ENCODE assay signal across 24 cellular contexts in the genomic region with DNA sequence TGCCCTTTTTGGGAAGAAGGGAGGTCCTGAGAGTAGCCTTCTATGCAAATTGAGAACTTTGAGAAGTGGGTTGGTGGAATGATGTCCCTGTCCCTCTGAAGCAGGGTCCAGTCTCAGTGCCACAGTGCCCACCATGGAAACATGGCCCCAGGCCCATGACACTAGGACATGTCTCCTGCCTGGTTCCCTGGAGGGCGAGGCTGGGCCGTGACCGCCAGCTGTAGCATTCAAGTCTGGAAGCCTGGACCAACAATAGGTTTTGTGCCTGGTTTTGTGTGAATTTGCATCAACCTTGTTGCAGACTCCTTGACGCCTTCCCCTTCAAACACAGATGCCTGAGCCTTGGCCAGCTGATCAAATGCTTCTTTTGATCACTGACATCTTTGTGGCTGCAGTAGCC. TPM values are rescaled to one million over a fixed set of nuclear protein-coding genes. Genes with fewer than 3 reads are reported as not detected.
DNase-seq lines count a peak whose midpoint lies in the region; ATAC-seq, FAIRE-seq and TF ChIP-seq lines count a peak whose summit lies in the region.
"Had no signal": no experiment of that assay in that cellular context is flagged by ENCODE, and none has a peak within 500 bp of the region (broad histone marks: within the 10 kb centered on the region; RNA-seq: fewer than 3 reads in every experiment).

No MANE protein-coding gene starts in this region.

- TF ChIP-seq RAD21 in IMR-90 (IDR thresholded peaks at IDR 0.05; ENCODE audit: low read length) (no peak), H1 (IDR thresholded peaks at IDR 0.05 in 1 of 2, conservative IDR thresholded peaks at IDR 0.05 in 1 of 2; ENCODE audit: low read depth in 2 of 2, low read length in 2 of 2) (no peak)

- no peak for TF ChIP-seq EP300 in H1 (IDR thresholded peaks at IDR 0.05; ENCODE audit: borderline replicate concordance in 1 of 2, low read depth in 2 of 2, low read length in 2 of 2)

- intact Hi-C loops in IMR-90 (cut with micrococcal nuclease): no loop called here

- H3K9me1 ChIP-seq in IMR-90 (ENCODE audit: insufficient read depth, low read length): no peaks in the 10 kb centered on the region

- H3K14ac ChIP-seq in IMR-90 (replicated peaks; ENCODE audit: low read depth, low read length) (no peak overlapping the region), H1 (ENCODE audit: insufficient read length) (no peak overlapping the region)

- H4K91ac ChIP-seq in IMR-90 (ENCODE audit: insufficient read depth, low read depth, low read length) (no peak overlapping the region), H1 (replicated peaks; ENCODE audit: insufficient read length, low read length) (peak overlapping the region; percentile 17)

- peaks cover 3% of the 10 kb centered on the region; the same call in 1 of the 2 replicates for H3K9me3 ChIP-seq in IMR-90 (ENCODE audit: control insufficient read depth, insufficient read depth, low read length)
- H3K9me3 ChIP-seq in H1 (ENCODE audit: insufficient read depth in 2 of 2, low read depth in 1 of 2, low read length in 1 of 2): no peaks in the 10 kb centered on the region
- H3K9me3 ChIP-seq: BE2C, BLaER1 had no signal

- H2BK15ac ChIP-seq in IMR-90 (ENCODE audit: low read depth, low read length) (no peak overlapping the region), H1 (ENCODE audit: low read length) (no peak overlapping the region)

- H3K23me2 ChIP-seq in H1 (ENCODE audit: low read depth, low read length): no peaks in the 10 kb centered on the region; the same call in 1 of the 2 replicates

- H3K36me3 ChIP-seq in IMR-90 (ENCODE audit: control insufficient read depth, insufficient read depth, low read length) (no peaks in the 10 kb centered on the region), H1 (ENCODE audit: control insufficient read depth in 2 of 4, insufficient read depth in 4 of 4, low read length in 3 of 4) (no peaks in the 10 kb centered on the region)
- H3K36me3 ChIP-seq: BE2C, BLaER1 had no signal

- no peak overlapping the region for H3K4me2 ChIP-seq in IMR-90 (ENCODE audit: low read depth, low read length)
- H3K4me2 ChIP-seq in H1 (ENCODE audit: insufficient read depth in 1 of 2, low read depth in 2 of 2, low read length in 2 of 2): no peak overlapping the region
- H3K4me2 ChIP-seq: BLaER1 had no signal

- POLR2A ChIA-PET in IMR-90 (lab: Charles Lee; ENCODE audit: unreplicated experiment): no interaction called here
- POLR2A ChIA-PET in H1 (lab: Charles Lee; ENCODE audit: partially characterized antibody): interaction anchor here (1.0 kb wide), 1 partner anchor 26 kb away, joined by 3 read pairs; no protein-coding TSS in a partner anchor

- H2BK12ac ChIP-seq in H1 (ENCODE audit: low read depth, low read length): peak overlapping the region; percentile 70; the same call in 1 of the 2 replicates

- TF ChIP-seq POLR2A in IMR-90 (IDR thresholded peaks at IDR 0.05; ENCODE audit: low read depth, low read length): no peak
- no peak for TF ChIP-seq POLR2A in H1 (IDR thresholded peaks at IDR 0.05; ENCODE audit: control extremely low read depth in 1 of 2, low read depth in 2 of 2, low read length in 2 of 2)

- no peak overlapping the region for H2AFZ ChIP-seq in IMR-90 (replicated peaks; ENCODE audit: low read length, poor library complexity)
- no peak overlapping the region for H2AFZ ChIP-seq in H1 (ENCODE audit: low read length)

- H2AK9ac ChIP-seq in IMR-90 (replicated peaks; ENCODE audit: low read depth, low read length, poor library complexity): peak overlapping the region; percentile 1

- H4K8ac ChIP-seq in IMR-90 (ENCODE audit: low read depth in 2 of 2, low read length in 2 of 2) (no peak overlapping the region), H1 (ENCODE audit: extremely low read depth, insufficient read depth, low read length) (no peak overlapping the region)

- H3K18ac ChIP-seq in IMR-90 (ENCODE audit: low read depth, low read length) (no peak overlapping the region), H1 (ENCODE audit: extremely low read depth, low read length) (no peak overlapping the region)

- peaks cover 4% of the 10 kb centered on the region; the same call in 1 of the 2 replicates for H3K27me3 ChIP-seq in IMR-90 (ENCODE audit: control insufficient read depth, insufficient read depth, low read length)
- H3K27me3 ChIP-seq in H1 (replicated peaks in 1 of 4; ENCODE audit: control insufficient read depth in 3 of 4, extremely low read depth in 1 of 4, insufficient read depth in 3 of 4, low read length in 3 of 4): no peaks in the 10 kb centered on the region
- H3K27me3 ChIP-seq: BE2C, BLaER1 had no signal

- H3K9ac ChIP-seq in IMR-90 (ENCODE audit: low read depth, low read length) (no peak overlapping the region), H1 (replicated peaks in 1 of 4; ENCODE audit: extremely low read depth in 1 of 4, low read depth in 3 of 4, low read length in 3 of 4) (no peak overlapping the region)
- H3K9ac ChIP-seq: BLaER1 had no signal

- H2AK5ac ChIP-seq in IMR-90 (ENCODE audit: low read depth, low read length) (no peak overlapping the region), H1 (ENCODE audit: low read depth, low read length) (peak overlapping the region; percentile 87; the same call in 1 of the 2 replicates)

- no peaks in the 10 kb centered on the region for H3K79me2 ChIP-seq in H1 (ENCODE audit: control insufficient read depth in 1 of 2, insufficient read depth in 2 of 2, low read length in 2 of 2)

- no peaks in the 10 kb centered on the region for H3K79me1 ChIP-seq in IMR-90 (ENCODE audit: low read depth in 1 of 2, low read length in 2 of 2)
- H3K79me1 ChIP-seq in H1 (ENCODE audit: low read depth, low read length): no peaks in the 10 kb centered on the region

- H2BK5ac ChIP-seq in IMR-90 (ENCODE audit: low read depth, low read length, poor library complexity, severe bottlenecking) (no peak overlapping the region), H1 (ENCODE audit: low read depth, low read length) (no peak overlapping the region)

- FAIRE-seq in H1 (lab: Jason Lieb, UNC): no peak
- FAIRE-seq: A204.1, G401.6, GM12891 had no signal

- no peak for DNase-seq in IMR-90
- no peak for DNase-seq in H1 (ENCODE audit: low read depth in 1 of 2, low spot score in 2 of 2)
- DNase-seq in foreskin melanocyte: no peak
- DNase-seq: 8988T; ACHN; BE2C; C1 segment of cervical spinal cord; CD4-positive, alpha-beta memory T cell; CD4-positive, CD25-positive, alpha-beta regulatory T cell; CD8-positive, alpha-beta memory T cell; COR-L47; DMS 273 treated with DMSO at 0.1 percent for 48 hours; DMS153; DMS79 treated with DMSO at 0.1 percent for 48 hours; GF-D8 had no signal

- dilution Hi-C loops in IMR-90 (cut with HindIII; ENCODE audit: low sequenced_read_pairs, unreplicated experiment): no loop called here

- in situ Hi-C loops in IMR-90 (cut with MboI; ENCODE audit: low sequenced_read_pairs): no loop called here

- no peak overlapping the region for H2BK120ac ChIP-seq in IMR-90 (ENCODE audit: low read depth, low read length)
- no peak overlapping the region for H2BK120ac ChIP-seq in H1 (replicated peaks; ENCODE audit: low read depth, low read length)

- no peak for TF ChIP-seq CTCF in IMR-90 (conservative IDR thresholded peaks at IDR 0.05; ENCODE audit: low read depth, low read length)
- no peak for TF ChIP-seq CTCF in H1 (IDR thresholded peaks at IDR 0.05; ENCODE audit: control extremely low read depth in 1 of 3, insufficient read depth in 1 of 3, low read depth in 1 of 3, low read length in 3 of 3)

- H3K4me3 ChIP-seq in IMR-90 (ENCODE audit: insufficient read depth, low read depth, low read length): no peak overlapping the region
- H3K4me3 ChIP-seq in H1 (ENCODE audit: extremely low read depth in 1 of 4, insufficient read depth in 2 of 4, low read depth in 3 of 4, low read length in 4 of 4): no peak overlapping the region
- H3K4me3 ChIP-seq: BLaER1 had no signal

- no peak overlapping the region for H3K4ac ChIP-seq in IMR-90 (ENCODE audit: low read depth, low read length)
- H3K4ac ChIP-seq in H1 (replicated peaks; ENCODE audit: insufficient read length, low read depth, low read length): no peak overlapping the region

- H3K27ac ChIP-seq in IMR-90 (ENCODE audit: insufficient read depth, low read length): no peak overlapping the region
- no peak overlapping the region for H3K27ac ChIP-seq in H1 (ENCODE audit: low read depth, low read length)
- H3K27ac ChIP-seq: BLaER1 had no signal

- no TSS peak for BruUV-seq in IMR-90 (replicated peaks; lab: Mats Ljungman, UMichigan)

- no peak overlapping the region for H4K5ac ChIP-seq in IMR-90 (ENCODE audit: low read depth, low read length)
- H4K5ac ChIP-seq in H1 (ENCODE audit: insufficient read length, low read depth, low read length): no peak overlapping the region

- WGBS in IMR-90 (ENCODE audit: extremely low coverage in 2 of 2, insufficient read length in 1 of 2), 2 experiments: no CpG with 5 or more reads among the region's 4 CpGs
- WGBS in H1 (ENCODE audit: extremely low coverage in 1 of 2, insufficient coverage in 1 of 2, insufficient read length in 1 of 2, insufficient replicate concordance in 2 of 2, low coverage in 1 of 2, low lambda C conversion rate in 2 of 2, missing lambda C conversion rate in 1 of 2), 2 experiments: 91% methylated on average over 4 of the region's 4 CpGs; no CpG with 5 or more reads in 1 of the 2 experiments

- H2BK20ac ChIP-seq in IMR-90 (ENCODE audit: low read depth, low read length) (no peak overlapping the region), H1 (ENCODE audit: low read length) (no peak overlapping the region)

- CTCF ChIA-PET in IMR-90 (lab: Yijun Ruan, JAX) (interaction anchor here (0.5 kb wide), 1 partner anchor 32 kb away, joined by 5 read pairs; no protein-coding TSS in a partner anchor), H1 (lab: Charles Lee; ENCODE audit: partially characterized antibody) (interaction anchor here (3.0 to 5.3 kb wide), 2 partner anchors 10 to 14 kb away, joined by 8 to 40 read pairs; no protein-coding TSS in a partner anchor)

- H3K4me1 ChIP-seq in IMR-90 (ENCODE audit: control insufficient read depth, insufficient read depth, low read length) (no peaks in the 10 kb centered on the region), H1 (replicated peaks in 1 of 4; ENCODE audit: control insufficient read depth in 3 of 4, insufficient read depth in 4 of 4, low read length in 3 of 4) (peaks cover 0 to 8% (median 6%) of the 10 kb centered on the region in 4 experiments; a peak in 4 of 7 replicates)
- H3K4me1 ChIP-seq: BE2C had no signal

- H3K23ac ChIP-seq in IMR-90 (ENCODE audit: low read depth, low read length) (no peak overlapping the region), H1 (ENCODE audit: insufficient read length) (no peak overlapping the region)

- ATAC-seq in IMR-90 (ENCODE audit: low read depth): no peak
- ATAC-seq in GM18520 (IDR thresholded peaks at IDR 0.05; ENCODE audit: unreplicated experiment): no peak
- ATAC-seq in GM19395 (IDR thresholded peaks at IDR 0.05; ENCODE audit: unreplicated experiment): no peak

- H3K56ac ChIP-seq in IMR-90 (ENCODE audit: extremely low read depth, insufficient read depth, low read length) (no peak overlapping the region), H1 (replicated peaks; ENCODE audit: insufficient read length, low read depth, low read length) (no peak overlapping the region)

- H4K20me1 ChIP-seq in IMR-90 (ENCODE audit: insufficient read depth, low read length) (no peaks in the 10 kb centered on the region), H1 (replicated peaks in 1 of 2; ENCODE audit: control insufficient read depth in 1 of 2, insufficient read depth in 2 of 2, low read length in 2 of 2) (no peaks in the 10 kb centered on the region)
- H4K20me1 ChIP-seq: BLaER1 had no signal

RNA-seq across cellular contexts. Expression of a gene that starts 27.5 kb away (rescaled TPM):
- 2.2 and 2.3 TPM in 2 replicates for total RNA-seq in IMR-90 (2012; rRNA removed)
- polyA plus RNA-seq in IMR-90 (2012; rRNA removed) (6.7 and 7.2 TPM in 2 replicates), H1 (2011; rRNA removed) (3.3 and 3.8 TPM in 2 replicates)
- 4.4 and 7.1 TPM in 2 replicates for polyA plus RNA-seq in IMR-90 (2012; cell fraction: cytosol; rRNA removed)
- polyA plus RNA-seq in IMR-90 (2012; cell fraction: nucleus; rRNA removed; ENCODE audit: low replicate concordance): 9.5 and 20.2 TPM in 2 replicates
- 4.4 and 5.3 TPM in 2 replicates for total RNA-seq in H1 (2021; fragmentation: NEBNext Ultra II Directional; extraction: Animal tissue kit (Norgen Biotek cat#: 25700))
- polyA plus RNA-seq in H1 (2011; cell fraction: cytosol; rRNA removed): 2.8 TPM
- 5.1 TPM for polyA plus RNA-seq in H1 (2011; cell fraction: nucleus; rRNA removed)
- 1.8 to 4.2 TPM (median 3.5 TPM) in 4 replicates for polyA plus RNA-seq in H1 (2012, experiment 1 of 2)
- polyA plus RNA-seq in H1 (2012, experiment 2 of 2): 3.3 TPM
- 4.2 TPM for polyA plus RNA-seq in H1 (2013, experiment 1 of 2)
- 4.2 TPM for polyA plus RNA-seq in H1 (2013, experiment 2 of 2)
- polyA minus RNA-seq in H1 (2011; rRNA and poly(A)+ RNA removed): 0.76 and 1.4 TPM in 2 replicates
- 4.3 TPM for polyA minus RNA-seq in H1 (2011; cell fraction: cytosol; rRNA and poly(A)+ RNA removed)
- 3.3 TPM for polyA minus RNA-seq in H1 (2011; cell fraction: nucleus; rRNA and poly(A)+ RNA removed)

RNA-seq across cellular contexts. Expression of a gene that starts 58.9 kb away (rescaled TPM):
- total RNA-seq in IMR-90 (2012; rRNA removed): not detected in 2 replicates
- polyA plus RNA-seq in IMR-90 (2012; rRNA removed) (not detected in 2 replicates), H1 (2011; rRNA removed) (0.03 TPM in 1 of 2 replicates, not detected in the other)
- polyA plus RNA-seq in IMR-90 (2012; cell fraction: cytosol; rRNA removed): not detected in 2 replicates
- 0.06 TPM in 1 of 2 replicates, not detected in the other for polyA plus RNA-seq in IMR-90 (2012; cell fraction: nucleus; rRNA removed; ENCODE audit: low replicate concordance)
- not detected in 2 replicates for total RNA-seq in H1 (2021; fragmentation: NEBNext Ultra II Directional; extraction: Animal tissue kit (Norgen Biotek cat#: 25700))
- polyA plus RNA-seq in H1 (2011; cell fraction: cytosol; rRNA removed): not detected
- polyA plus RNA-seq in H1 (2011; cell fraction: nucleus; rRNA removed): not detected
- polyA plus RNA-seq in H1 (2012, experiment 1 of 2): not detected in 4 replicates
- polyA plus RNA-seq in H1 (2012, experiment 2 of 2): not detected
- not detected for polyA plus RNA-seq in H1 (2013, experiment 1 of 2)
- polyA plus RNA-seq in H1 (2013, experiment 2 of 2): not detected
- polyA minus RNA-seq in H1 (2011; rRNA and poly(A)+ RNA removed): not detected in 2 replicates
- polyA minus RNA-seq in H1 (2011; cell fraction: cytosol; rRNA and poly(A)+ RNA removed): not detected
- polyA minus RNA-seq in H1 (2011; cell fraction: nucleus; rRNA and poly(A)+ RNA removed): not detected
- total RNA-seq: A673; CD4-positive, CD25-positive, alpha-beta regulatory T cell had no signal
- polyA plus RNA-seq: AG04450; CD14-positive monocyte; CD4-positive, alpha-beta memory T cell; CD8-positive, alpha-beta memory T cell had no signal
